7 cellular contexts compared by ENCODE assay signal in the genomic region with DNA sequence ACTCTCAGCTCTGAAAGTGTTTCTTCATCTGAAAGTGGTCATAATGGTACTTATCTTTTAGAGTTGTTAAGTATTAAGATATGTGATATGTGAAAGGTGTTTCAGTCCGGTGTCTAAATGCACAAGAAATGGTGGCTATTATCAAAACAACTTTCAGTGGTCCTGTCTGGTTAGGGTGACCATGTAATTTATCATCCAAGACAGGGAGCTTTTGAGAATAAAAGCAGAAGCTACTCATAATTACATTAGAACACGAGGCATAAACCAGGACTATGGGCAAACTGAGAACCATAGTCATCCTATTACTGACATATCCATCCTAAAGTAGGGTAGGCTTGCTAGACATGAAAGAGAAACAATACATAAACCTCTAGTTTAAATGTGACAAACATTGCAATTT.
"Had no signal": no experiment of that assay in that cellular context is flagged by ENCODE, and none has a peak within 500 bp of the region (broad histone marks: within the 10 kb centered on the region; RNA-seq: fewer than 3 reads in every experiment).

No MANE protein-coding gene starts in this region.

- H3K9me3 Mint-ChIP-seq: IgD-negative memory B cell had no signal

- ATAC-seq: HepG2, K562 had no signal

- H3K4me3 Mint-ChIP-seq: IgD-negative memory B cell had no signal

- H3K4me1 Mint-ChIP-seq: IgD-negative memory B cell had no signal

- H3K27me3 Mint-ChIP-seq: IgD-negative memory B cell had no signal

- H3K4me3 ChIP-seq: K562 had no signal

- H3K27ac ChIP-seq: HL-60 had no signal

- H3K36me3 Mint-ChIP-seq: IgD-negative memory B cell had no signal

- DNase-seq: IMR-90, KBM-7, KG1 had no signal
